In the genomic region with DNA sequence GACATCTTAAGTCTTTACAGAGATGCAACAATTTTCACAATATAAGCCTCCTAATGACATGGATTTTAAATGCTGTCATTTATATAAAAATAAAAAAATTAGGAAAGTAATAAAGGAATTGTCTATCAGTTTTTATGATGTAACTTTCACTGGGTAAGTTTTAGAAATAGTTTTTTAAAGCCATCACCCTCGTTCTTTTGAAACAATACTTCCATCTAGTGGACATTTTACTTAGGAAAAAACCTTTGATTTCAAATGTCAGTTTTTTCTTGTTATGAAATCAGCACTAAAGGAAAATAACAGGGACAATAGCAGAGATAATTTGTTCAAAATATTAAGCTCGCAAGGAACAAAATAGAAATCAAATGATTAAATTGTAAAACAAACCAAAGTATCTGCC, we compare ENCODE assay signal across 8 cellular contexts. TPM values are rescaled to one million over a fixed set of nuclear protein-coding genes. Genes with fewer than 3 reads are reported as not detected.
DNase-seq lines count a peak whose midpoint lies in the region; ATAC-seq and TF ChIP-seq lines count a peak whose summit lies in the region.

No MANE protein-coding gene starts in this region.

- no peak for TF ChIP-seq EP300 in stomach (IDR thresholded peaks at IDR 0.05)

- no peak for TF ChIP-seq POLR2A in stomach (IDR thresholded peaks at IDR 0.05)

- 12 to 25% methylated on average over 2 of the region's 2 CpGs for WGBS in heart right ventricle, 2 donors
- WGBS in stomach, 5 donors, result 11 to 24% (median 13%) methylated on average over 2 of the region's 2 CpGs

- H3K27ac ChIP-seq in heart right ventricle, result no peak overlapping the region
- no peak overlapping the region for H3K27ac ChIP-seq in stomach

- peaks cover 0 to 8% (median 0%) of the 10 kb centered on the region in 7 donors for H3K27me3 ChIP-seq in heart right ventricle
- H3K27me3 ChIP-seq in stomach, result no peaks in the 10 kb centered on the region

- intact Hi-C loops in heart right ventricle (cut with DNase I) (loop anchor here (1.0 to 10.0 kb wide), 10 partner anchors 74 to 1026 kb away; no protein-coding TSS in a partner anchor), left ventricle myocardium superior (cut with micrococcal nuclease) (loop anchor here (2.0 to 5.0 kb wide), 2 partner anchors 379 to 940 kb away; no protein-coding TSS in a partner anchor), stomach (cut with DNase I; ENCODE audit: low total_unique reads) (loop anchor here (5.0 kb wide), 1 partner anchor 939 kb away; no protein-coding TSS in a partner anchor)

- peak; percentile 40 to 81 (median 72) for TF ChIP-seq CTCF in heart right ventricle (IDR thresholded peaks at IDR 0.05)
- TF ChIP-seq CTCF in fibroblast of the aortic adventitia (IDR thresholded peaks at IDR 0.05; ENCODE audit: insufficient read depth, low read length), result peak; percentile 56
- peak in 5 of 7 experiments; percentile 9 to 55 (median 30) for TF ChIP-seq CTCF in stomach (IDR thresholded peaks at IDR 0.05)
- no peak for TF ChIP-seq CTCF in omental fat pad (IDR thresholded peaks at IDR 0.05)

- ATAC-seq in heart right ventricle (no peak), left ventricle myocardium superior (no peak), GM21423 (IDR thresholded peaks at IDR 0.05; ENCODE audit: unreplicated experiment) (no peak), omental fat pad (ENCODE audit: low FRiP score) (no peak), GM18517 (IDR thresholded peaks at IDR 0.05; ENCODE audit: unreplicated experiment) (no peak)

- DNase-seq in heart right ventricle, result no peak
- DNase-seq in left ventricle myocardium superior, result no peak
- DNase-seq in RPMI7951 (ENCODE audit: low read depth), result peak; percentile 17
- DNase-seq in fibroblast of the aortic adventitia (ENCODE audit: low read depth), result peak; percentile 70
- no peak for DNase-seq in stomach
- no peak for DNase-seq in omental fat pad (ENCODE audit: low spot score)

- no peak overlapping the region for H3K4me3 ChIP-seq in heart right ventricle
- no peak overlapping the region for H3K4me3 ChIP-seq in fibroblast of the aortic adventitia (ENCODE audit: low read depth, low read length)
- no peak overlapping the region for H3K4me3 ChIP-seq in stomach

- H3K4me1 ChIP-seq in heart right ventricle (no peaks in the 10 kb centered on the region), stomach (no peaks in the 10 kb centered on the region)

- H3K9me3 ChIP-seq in heart right ventricle (peaks cover 0 to 2% (median 0%) of the 10 kb centered on the region in 11 donors), stomach (no peaks in the 10 kb centered on the region)

- H3K36me3 ChIP-seq in heart right ventricle (no peaks in the 10 kb centered on the region), stomach (no peaks in the 10 kb centered on the region)

RNA-seq across cellular contexts. Expression of a gene that starts 24.3 kb away (rescaled TPM):
- total RNA-seq in heart right ventricle (10 to 100 TPM in 2 of 10 donors, 1 to 10 TPM in 8; 3.4 to 17.9 (median 7.3) TPM), left ventricle myocardium superior (9.0 TPM), fibroblast of the aortic adventitia (ENCODE audit: low replicate concordance) (0.36 TPM in 1 of 2 replicates, not detected in the other), stomach (1 to 10 TPM in 4 of 5 donors, under 1 TPM in 1; 0.89 to 8.1 (median 4.8) TPM), omental fat pad (1 to 10 TPM in 3 of 4 donors, under 1 TPM in 1; 0.84 to 9.3 (median 1.5) TPM)
- polyA plus RNA-seq in heart right ventricle (1 to 10 TPM; 2.8 to 4.6 TPM), stomach (1 to 10 TPM in 2 of 3 donors, under 1 TPM in 1; 0.68 to 2.6 (median 1.4) TPM)
- total RNA-seq in RPMI7951 (2014; rRNA removed; shearing (Covaris generic)), result not detected in 2 replicates

Comparison
In these comparisons a context has a peak if more than half of its experiments do, and no peak if none do; other contexts are left out.
1. DNase-seq: peak in RPMI7951 (single experiment) and fibroblast of the aortic adventitia (single experiment); none in heart right ventricle (0 of 2), left ventricle myocardium superior (single experiment), stomach (single experiment) and omental fat pad (single experiment).
2. CTCF ChIP-seq: peak in heart right ventricle (9 of 9), fibroblast of the aortic adventitia (single experiment) and stomach (5 of 7); none in omental fat pad (0 of 3).